15 cellular contexts compared by ENCODE assay signal in genomic region chr1:11158291-11158690, GRCh38. TPM values are rescaled to one million over a fixed set of nuclear protein-coding genes. Genes with fewer than 3 reads are reported as not detected.
DNase-seq lines count a peak whose midpoint lies in the region; ATAC-seq and TF ChIP-seq lines count a peak whose summit lies in the region.
"Had no signal": no experiment of that assay in that cellular context is flagged by ENCODE, and none has a peak within 500 bp of the region (broad histone marks: within the 10 kb centered on the region; RNA-seq: fewer than 3 reads in every experiment).

No MANE protein-coding gene starts in this region.

- H3K9me3 ChIP-seq in AG04450 (ENCODE audit: control insufficient read depth, insufficient read depth, low read length) (no peaks in the 10 kb centered on the region), OCI-LY1 (ENCODE audit: low read length) (no peaks in the 10 kb centered on the region), colonic mucosa (no peaks in the 10 kb centered on the region)

- H3K27me3 Mint-ChIP-seq in nephron (ENCODE audit: low read depth): no peaks in the 10 kb centered on the region

- H2AFZ ChIP-seq in OCI-LY1 (ENCODE audit: low read length): no peak overlapping the region

- no peak for ATAC-seq in HG03439 (IDR thresholded peaks at IDR 0.05; ENCODE audit: unreplicated experiment)
- no peak for ATAC-seq in HG03045 (IDR thresholded peaks at IDR 0.05; ENCODE audit: unreplicated experiment)
- ATAC-seq: GM12878 had no signal

- H3K4me1 ChIP-seq in OCI-LY1 (ENCODE audit: insufficient read depth, low read length, severe bottlenecking): peaks cover 7% of the 10 kb centered on the region
- no peaks in the 10 kb centered on the region for H3K4me1 ChIP-seq in colonic mucosa

- H3K9me2 ChIP-seq in OCI-LY1 (ENCODE audit: low read depth, low read length): no peaks in the 10 kb centered on the region

- H3K27ac ChIP-seq in AG04450 (ENCODE audit: low read depth, low read length) (peak overlapping the region; percentile 96), OCI-LY1 (ENCODE audit: low read depth, low read length, poor library complexity, severe bottlenecking) (peak overlapping the region; percentile 0), cingulate gyrus (ENCODE audit: low read depth, low read length) (peak overlapping the region; percentile 50), colonic mucosa (no peak overlapping the region)
- H3K27ac ChIP-seq: cardiac muscle cell had no signal

- intact Hi-C loops in colonic mucosa (cut with DNase I): no loop called here

- peak overlapping the region; percentile 94 to 98 (median 94) for H3K27ac Mint-ChIP-seq in nephron

- H3K4me3 ChIP-seq in AG04450 (ENCODE audit: low read depth, low read length) (no peak overlapping the region), OCI-LY1 (ENCODE audit: low read depth, low read length, poor library complexity, severe bottlenecking) (no peak overlapping the region), colonic mucosa (no peak overlapping the region)
- H3K4me3 ChIP-seq: cardiac muscle cell, GM12878, lung had no signal

- no peaks in the 10 kb centered on the region for H3F3A ChIP-seq in OCI-LY1 (ENCODE audit: insufficient read depth, low read length)

- no peaks in the 10 kb centered on the region for H3K27me3 ChIP-seq in AG04450 (ENCODE audit: control insufficient read depth, insufficient read depth, low read length)
- H3K27me3 ChIP-seq in OCI-LY1 (ENCODE audit: insufficient read depth, low read length): no peaks in the 10 kb centered on the region
- H3K27me3 ChIP-seq in colonic mucosa: no peaks in the 10 kb centered on the region
- H3K27me3 ChIP-seq: cardiac muscle cell had no signal

- no peak overlapping the region for H3K4me2 ChIP-seq in OCI-LY1 (ENCODE audit: low read length)

- H3K9ac ChIP-seq in OCI-LY1 (ENCODE audit: low read length) (no peak overlapping the region), colonic mucosa (ENCODE audit: low read depth in 2 of 2, low read length in 2 of 2) (no peak overlapping the region)

- H3K79me2 ChIP-seq in OCI-LY1 (ENCODE audit: insufficient read depth, low read length): no peaks in the 10 kb centered on the region

- H3K4me3 Mint-ChIP-seq in nephron: peak overlapping the region in 1 of 3 experiments; percentile 1

- H4K20me1 ChIP-seq in OCI-LY1 (ENCODE audit: insufficient read depth, low read length): no peaks in the 10 kb centered on the region

- no peak for DNase-seq in AG04450 (ENCODE audit: low read depth, low spot score)
- no peak for DNase-seq in GM19238 (ENCODE audit: insufficient read length, low spot score)
- DNase-seq in colonic mucosa: no peak
- DNase-seq: NCI-H1105, NCI-H774, retina, T-helper 1 cell had no signal

- H3K9me3 Mint-ChIP-seq in nephron: peaks cover 10% of the 10 kb centered on the region

- CTCF ChIA-PET in AG04450 (lab: Charles Lee): interaction anchor here (0.8 to 2.4 kb wide), 3 partner anchors 13 to 121 kb away, joined by 3 to 15 read pairs (median 5); no protein-coding TSS in a partner anchor

- TF ChIP-seq CTCF in AG04450 (IDR thresholded peaks at IDR 0.05; ENCODE audit: low read depth, low read length): no peak
- TF ChIP-seq CTCF in OCI-LY1 (IDR thresholded peaks at IDR 0.05; ENCODE audit: low read length): no peak
- TF ChIP-seq CTCF in nephron (IDR thresholded peaks at IDR 0.05; ENCODE audit: unreplicated experiment in 3 of 3): no peak
- TF ChIP-seq CTCF in colonic mucosa (IDR thresholded peaks at IDR 0.05): no peak

- H3K36me3 Mint-ChIP-seq in nephron (ENCODE audit: low read depth): peaks cover 60% of the 10 kb centered on the region

- POLR2A ChIA-PET in AG04450 (lab: Yijun Ruan, JAX): interaction anchor here (1.2 kb wide), 3 partner anchors 11 to 23 kb away, joined by 4 to 13 read pairs (median 5); no protein-coding TSS in a partner anchor

- peaks cover 32% of the 10 kb centered on the region for H3K4me1 Mint-ChIP-seq in nephron

- H3K36me3 ChIP-seq in OCI-LY1 (ENCODE audit: insufficient read depth, low read length) (peaks cover 45% of the 10 kb centered on the region), colonic mucosa (no peaks in the 10 kb centered on the region)

RNA-seq across cellular contexts. Expression of gene ANGPTL7, which starts 30.9 kb away (rescaled TPM):
- not detected in 2 replicates for polyA plus RNA-seq in AG04450 (2011; rRNA removed)
- polyA minus RNA-seq in AG04450 (2011; rRNA and poly(A)+ RNA removed): not detected in 2 replicates
- total RNA-seq in colonic mucosa: 1 to 10 TPM in 1 of 2 donors, not detected in 1; 1.0 TPM
- total RNA-seq: cardiac muscle cell, GM12878 had no signal
- polyA plus RNA-seq: cardiac muscle cell had no signal

RNA-seq across cellular contexts. Expression of gene EXOSC10, which starts 58.6 kb away (rescaled TPM):
- 62.7 and 65.9 TPM in 2 replicates for polyA plus RNA-seq in AG04450 (2011; rRNA removed)
- polyA minus RNA-seq in AG04450 (2011; rRNA and poly(A)+ RNA removed): 38.8 and 41.4 TPM in 2 replicates
- total RNA-seq in colonic mucosa: 10 to 100 TPM; 48.0 to 55.2 TPM
